ENCODE assay signal across 23 cellular contexts in the genomic region with DNA sequence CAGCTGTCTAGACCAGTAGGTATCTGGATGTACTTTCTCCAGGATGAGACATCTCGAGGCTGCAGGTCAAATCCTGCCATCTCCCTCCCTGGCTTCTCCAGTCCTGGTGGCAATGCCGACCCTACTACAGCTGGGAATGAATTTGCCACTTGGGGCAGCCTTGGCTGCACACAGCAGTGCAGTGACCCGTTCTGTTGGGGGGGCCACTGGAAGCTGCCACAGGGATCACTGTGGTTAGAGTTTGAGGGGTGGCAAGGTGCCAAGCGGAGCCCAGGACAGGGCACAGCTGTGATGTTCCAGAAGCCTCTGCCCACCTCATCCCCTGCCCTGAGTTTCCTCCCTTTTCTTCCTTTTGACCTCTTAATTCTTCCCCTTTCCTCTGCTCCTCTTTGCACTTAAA. TPM values are rescaled to one million over a fixed set of nuclear protein-coding genes. Genes with fewer than 3 reads are reported as not detected.
A peak's percentile ranks its signal among the peaks of the same experiment; 100 is the strongest.
DNase-seq lines count a peak whose midpoint lies in the region; ATAC-seq and TF ChIP-seq lines count a peak whose summit lies in the region.
"Had no signal": no experiment of that assay in that cellular context is flagged by ENCODE, and none has a peak within 500 bp of the region (broad histone marks: within the 10 kb centered on the region; RNA-seq: fewer than 3 reads in every experiment).

No MANE protein-coding gene starts in this region.

- H3K27me3 ChIP-seq in left lung (no peaks in the 10 kb centered on the region), smooth muscle cell (ENCODE audit: low read depth) (no peaks in the 10 kb centered on the region)
- H3K27me3 ChIP-seq: breast epithelium, heart right ventricle, upper lobe of left lung had no signal

- TF ChIP-seq CTCF in activated B cell treated with CpG ODN at 0.5 μM for 24 hours (IDR thresholded peaks at IDR 0.05) (no peak), left lung (IDR thresholded peaks at IDR 0.05) (no peak), smooth muscle cell (IDR thresholded peaks at IDR 0.05; ENCODE audit: borderline replicate concordance, insufficient read depth, poor library complexity, severe bottlenecking) (no peak)

- CTCF ChIA-PET in activated B cell treated with CpG ODN at 0.5 μM for 24 hours (lab: Charles Lee) = no interaction called here

- peaks cover 90% of the 10 kb centered on the region for H3K79me2 ChIP-seq in smooth muscle cell (ENCODE audit: low read depth)

- H3K36me3 Mint-ChIP-seq in activated B cell treated with CpG ODN at 0.5 μM for 24 hours (ENCODE audit: low read depth) = no peaks in the 10 kb centered on the region

- no peaks in the 10 kb centered on the region for H3K4me1 Mint-ChIP-seq in activated B cell treated with CpG ODN at 0.5 μM for 24 hours
- H3K4me1 Mint-ChIP-seq: activated naive CD8-positive, alpha-beta T cell treated with anti-CD3 and anti-CD28 coated beads, Interleukin-2, amount 50 U/mL, for 24 hours; B cell; WTC11 had no signal

- H2AFZ ChIP-seq in smooth muscle cell (ENCODE audit: low read depth) = no peak overlapping the region

- peaks cover 98% of the 10 kb centered on the region for H4K20me1 ChIP-seq in smooth muscle cell (ENCODE audit: low read depth)

- no peaks in the 10 kb centered on the region for H3K27me3 Mint-ChIP-seq in activated B cell treated with CpG ODN at 0.5 μM for 24 hours
- H3K27me3 Mint-ChIP-seq: activated naive CD8-positive, alpha-beta T cell treated with anti-CD3 and anti-CD28 coated beads, Interleukin-2, amount 50 U/mL, for 24 hours; B cell had no signal

- POLR2A ChIA-PET in activated B cell treated with CpG ODN at 0.5 μM for 24 hours (lab: Charles Lee) = no interaction called here

- no peaks in the 10 kb centered on the region for H3K4me1 ChIP-seq in left lung
- no peaks in the 10 kb centered on the region for H3K4me1 ChIP-seq in smooth muscle cell (ENCODE audit: low read depth)
- H3K4me1 ChIP-seq: breast epithelium had no signal

- H3K9me3 ChIP-seq in left lung (peaks cover 0 to 7% of the 10 kb centered on the region in 2 donors), smooth muscle cell (replicated peaks; ENCODE audit: low read depth) (no peaks in the 10 kb centered on the region)

- no peak overlapping the region for H3K9ac ChIP-seq in smooth muscle cell (ENCODE audit: low read depth)

- H3K27ac Mint-ChIP-seq in activated B cell treated with CpG ODN at 0.5 μM for 24 hours = no peak overlapping the region
- H3K27ac Mint-ChIP-seq: activated naive CD8-positive, alpha-beta T cell treated with anti-CD3 and anti-CD28 coated beads, Interleukin-2, amount 50 U/mL, for 24 hours; B cell; WTC11 had no signal

- no peak overlapping the region for H3K4me2 ChIP-seq in smooth muscle cell

- H3K9me3 Mint-ChIP-seq in activated B cell treated with CpG ODN at 0.5 μM for 24 hours = no peaks in the 10 kb centered on the region
- H3K9me3 Mint-ChIP-seq: activated naive CD8-positive, alpha-beta T cell treated with anti-CD3 and anti-CD28 coated beads, Interleukin-2, amount 50 U/mL, for 24 hours had no signal

- H3K4me3 Mint-ChIP-seq in activated B cell treated with CpG ODN at 0.5 μM for 24 hours = no peak overlapping the region
- H3K4me3 Mint-ChIP-seq: activated naive CD8-positive, alpha-beta T cell treated with anti-CD3 and anti-CD28 coated beads, Interleukin-2, amount 50 U/mL, for 24 hours; B cell; WTC11 had no signal

- intact Hi-C loops in activated B cell treated with CpG ODN at 0.5 μM for 24 hours (cut with micrococcal nuclease) = no loop called here
- intact Hi-C loops in left lung (cut with DNase I) = no loop called here

- WGBS in smooth muscle cell (ENCODE audit: low lambda C conversion rate) = 97% methylated on average over 4 of the region's 4 CpGs

- no peak for ATAC-seq in activated CD4-positive, CD25-positive, alpha-beta regulatory T cell treated with anti-CD3 and anti-CD28 coated beads, Interleukin-2, amount 50 U/mL, for 24 hours
- no peak for ATAC-seq in activated B cell treated with CpG ODN at 0.5 μM for 24 hours (ENCODE audit: low read depth)
- ATAC-seq in left lung = no peak
- ATAC-seq: activated naive CD8-positive, alpha-beta T cell treated with anti-CD3 and anti-CD28 coated beads, Interleukin-2, amount 50 U/mL, for 24 hours; heart right ventricle; Panc1; WTC11 had no signal

- H3K4me3 ChIP-seq in left lung = no peak overlapping the region
- H3K4me3 ChIP-seq in smooth muscle cell = no peak overlapping the region
- H3K4me3 ChIP-seq: breast epithelium, heart right ventricle, skin epidermis, upper lobe of left lung had no signal

- H3K27ac ChIP-seq in left lung (no peak overlapping the region), smooth muscle cell (ENCODE audit: low read depth) (peak overlapping the region; percentile 54)
- H3K27ac ChIP-seq: upper lobe of left lung had no signal

- peaks cover 41% of the 10 kb centered on the region for H3F3A ChIP-seq in smooth muscle cell (ENCODE audit: low read depth)

- DNase-seq in activated CD4-positive, CD25-positive, alpha-beta regulatory T cell treated with anti-CD3 and anti-CD28 coated beads, Interleukin-2, amount 50 U/mL, for 72 hours = peak; percentile 1
- peak; percentile 0 for DNase-seq in activated B cell treated with CpG ODN at 0.5 μM for 24 hours
- DNase-seq in left lung = peak; percentile 28 to 30
- no peak for DNase-seq in smooth muscle cell (lab: John Stamatoyannopoulos, UW; ENCODE audit: unreplicated experiment)
- no peak for DNase-seq in NCI-H446 (lab: John Stamatoyannopoulos, UW)
- DNase-seq in NCI-H2081 treated with DMSO at 0.1 percent for 48 hours (lab: John Stamatoyannopoulos, UW) = no peak
- DNase-seq in SKM-1 (lab: John Stamatoyannopoulos, UW; ENCODE audit: unreplicated experiment) = no peak
- DNase-seq: activated naive CD8-positive, alpha-beta T cell treated with anti-CD3 and anti-CD28 coated beads, Interleukin-2, amount 50 U/mL, for 24 hours; DMS79 treated with DMSO at 0.1 percent for 48 hours; NCI-H1048; NCI-H2029; nucleus accumbens; stimulated activated CD4-positive, alpha-beta T cell treated with anti-CD3 and anti-CD28 coated beads, Interleukin-2, amount 100 ng/mL, for 48 hours; stimulated activated naive CD4-positive, alpha-beta T cell treated with Interleukin-2 at 50 U/mL for 16 hours had no signal

- H3K36me3 ChIP-seq in left lung (peaks cover 0 to 71% of the 10 kb centered on the region in 2 donors), smooth muscle cell (ENCODE audit: low read depth) (peaks cover 13% of the 10 kb centered on the region)
- H3K36me3 ChIP-seq: breast epithelium had no signal

RNA-seq across cellular contexts. Expression of a gene that starts 17.1 kb away (rescaled TPM):
- total RNA-seq in activated B cell treated with CpG ODN at 0.5 μM for 24 hours (0.40 and 1.4 TPM in 2 replicates), left lung (100 to 1,000 TPM; 405 to 474 TPM), smooth muscle cell (1,570 and 1,698 TPM in 2 replicates)
- polyA plus RNA-seq in smooth muscle cell = 2,969 and 4,089 TPM in 2 replicates

RNA-seq across cellular contexts. Expression of a gene that starts 40.4 kb away (rescaled TPM):
- 0.69 and 0.73 TPM in 2 replicates for total RNA-seq in activated B cell treated with CpG ODN at 0.5 μM for 24 hours
- total RNA-seq in left lung = under 1 TPM; 0.29 to 0.38 TPM
- 1.3 and 4.1 TPM in 2 replicates for total RNA-seq in smooth muscle cell
- polyA plus RNA-seq in smooth muscle cell = 15.2 and 18.0 TPM in 2 replicates
- total RNA-seq: lung microvascular endothelial cell had no signal

Comparison
In these comparisons a context has a peak if more than half of its experiments do, and no peak if none do; other contexts are left out.
1. DNase-seq: peak in activated CD4-positive, CD25-positive, alpha-beta regulatory T cell treated with anti-CD3 and anti-CD28 coated beads, Interleukin-2, amount 50 U/mL, for 72 hours (single experiment), activated B cell treated with CpG ODN at 0.5 μM for 24 hours (single experiment) and left lung (2 of 2); none in smooth muscle cell (single experiment), NCI-H446 (0 of 2), NCI-H2081 treated with DMSO at 0.1 percent for 48 hours (single experiment) and SKM-1 (single experiment).
2. RNA of a gene that starts 17.1 kb away (total RNA-seq): 1,570 to 1,698 TPM in smooth muscle cell and 405 to 474 TPM in left lung; 0.40 to 1.4 TPM in activated B cell treated with CpG ODN at 0.5 μM for 24 hours; every median in the first group is over 100 times any median in the second.